In the genomic region with DNA sequence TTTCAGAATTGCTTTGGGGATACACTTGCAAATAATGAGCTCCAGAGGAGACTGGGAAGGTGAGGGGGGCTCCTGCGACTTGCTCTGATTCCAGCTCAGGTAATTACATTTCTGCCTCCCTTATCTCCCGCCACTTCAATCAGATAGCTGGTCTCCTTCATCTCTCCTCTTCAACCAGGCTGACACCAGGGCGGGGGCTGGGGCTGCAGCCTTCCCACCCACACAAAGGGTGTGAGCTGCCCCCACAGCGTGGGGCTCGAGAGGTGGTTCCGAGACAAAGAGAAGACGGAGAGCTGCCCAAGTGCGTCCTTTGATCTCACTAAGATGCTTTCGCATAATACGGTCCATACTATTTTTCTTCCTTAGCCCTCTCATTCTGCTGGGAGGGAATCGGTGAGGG, we compare ENCODE assay signal across 22 cellular contexts.
"Had no signal": no experiment of that assay in that cellular context is flagged by ENCODE, and none has a peak within 500 bp of the region (broad histone marks: within the 10 kb centered on the region; RNA-seq: fewer than 3 reads in every experiment).

No MANE protein-coding gene starts in this region.

- H3K4me3 Mint-ChIP-seq: activated B cell treated with CpG ODN at 0.5 μM for 24 hours; activated CD4-positive, alpha-beta T cell treated with anti-CD3 and anti-CD28 coated beads for 36 hours; activated T-cell treated with anti-CD3 and anti-CD28 coated beads, Interleukin-2, amount 50 U/mL, for 4 hours; dendritic cell treated with granulocyte-macrophage colony-stimulating factor and Interleukin-4, amounts not matched to agents 40 ng/mL and 50 ng/mL, for 4 days; nephron; T-helper 1 cell treated with Interleukin-12 subunit alpha and Interleukin-12 subunit beta and Interleukin-4 antibody, amounts not matched to agents 30 μg/mL and 1 μg/mL, for 36 hours; type B pancreatic cell had no signal

- ATAC-seq: activated CD4-positive, alpha-beta T cell treated with anti-CD3 and anti-CD28 coated beads for 36 hours; activated T-cell treated with anti-CD3 and anti-CD28 coated beads, Interleukin-2, amount 50 U/mL, for 4 hours; left lung had no signal

- H3K36me3 ChIP-seq: left lung, thoracic aorta had no signal

- H3K9me3 Mint-ChIP-seq: activated B cell treated with CpG ODN at 0.5 μM for 24 hours; activated T-cell treated with anti-CD3 and anti-CD28 coated beads, Interleukin-2, amount 50 U/mL, for 4 hours; dendritic cell treated with granulocyte-macrophage colony-stimulating factor and Interleukin-4, amounts not matched to agents 40 ng/mL and 50 ng/mL, for 4 days; nephron; T-helper 1 cell treated with Interleukin-12 subunit alpha and Interleukin-12 subunit beta and Interleukin-4 antibody, amounts not matched to agents 30 μg/mL and 1 μg/mL, for 36 hours; type B pancreatic cell had no signal

- H3K9me3 ChIP-seq: left lung, thoracic aorta had no signal

- H3K4me1 Mint-ChIP-seq: activated B cell treated with CpG ODN at 0.5 μM for 24 hours had no signal

- H3K27ac Mint-ChIP-seq: activated B cell treated with CpG ODN at 0.5 μM for 24 hours; activated CD4-positive, alpha-beta T cell treated with anti-CD3 and anti-CD28 coated beads for 36 hours; dendritic cell treated with granulocyte-macrophage colony-stimulating factor and Interleukin-4, amounts not matched to agents 40 ng/mL and 50 ng/mL, for 4 days; nephron; T-helper 1 cell treated with Interleukin-12 subunit alpha and Interleukin-12 subunit beta and Interleukin-4 antibody, amounts not matched to agents 30 μg/mL and 1 μg/mL, for 36 hours; type B pancreatic cell had no signal

- H3K4me3 ChIP-seq: left lung, thoracic aorta had no signal

- DNase-seq: activated B cell treated with CpG ODN at 0.5 μM for 24 hours; activated CD4-positive, alpha-beta T cell treated with anti-CD3 and anti-CD28 coated beads for 36 hours; activated CD4-positive, alpha-beta T cell treated with anti-CD3 and anti-CD28 coated beads, Interleukin-2, amount 50 U/mL, for 4 hours; activated CD8-positive, alpha-beta memory T cell treated with anti-CD3 and anti-CD28 coated beads for 24 hours; activated CD8-positive, alpha-beta memory T cell treated with anti-CD3 and anti-CD28 coated beads, Interleukin-2, amount 50 U/mL, for 4 hours; activated naive CD4-positive, alpha-beta T cell treated with Interleukin-2 at 50 U/mL for 16 hours; activated T-cell treated with anti-CD3 and anti-CD28 coated beads, Interleukin-2, amount 50 U/mL, for 4 hours; amygdala; effector CD4-positive, alpha-beta T cell; erythroblast; foreskin fibroblast; kidney glomerular epithelial cell; left lung; nucleus accumbens; stimulated activated CD4-positive, alpha-beta T cell treated with anti-CD3 and anti-CD28 coated beads, Interleukin-4, amount 100 ng/mL, for 24 hours; stimulated activated naive CD4-positive, alpha-beta T cell treated with Interleukin-2 at 50 U/mL for 16 hours; T1000 had no signal

- H3K4me1 ChIP-seq: left lung had no signal

- H3K36me3 Mint-ChIP-seq: type B pancreatic cell had no signal

- H3K27ac ChIP-seq: left lung, thoracic aorta had no signal

- H3K27me3 ChIP-seq: left lung had no signal

- H3K27me3 Mint-ChIP-seq: activated B cell treated with CpG ODN at 0.5 μM for 24 hours; dendritic cell treated with granulocyte-macrophage colony-stimulating factor and Interleukin-4, amounts not matched to agents 40 ng/mL and 50 ng/mL, for 4 days had no signal
